In genomic region chr17:78120971-78121800, GRCh38 we compare ENCODE assay signal across 13 cellular contexts. TPM values are rescaled to one million over a fixed set of nuclear protein-coding genes. Genes with fewer than 3 reads are reported as not detected.
A peak's percentile ranks its signal among the peaks of the same experiment; 100 is the strongest.
DNase-seq lines count a peak whose midpoint lies in the region; ATAC-seq and TF ChIP-seq lines count a peak whose summit lies in the region.
"Had no signal": no experiment of that assay in that cellular context is flagged by ENCODE, and none has a peak within 500 bp of the region (broad histone marks: within the 10 kb centered on the region; RNA-seq: fewer than 3 reads in every experiment).

No MANE protein-coding gene starts in this region.

- H3K4me3 Mint-ChIP-seq in activated naive CD4-positive, alpha-beta T cell treated with anti-CD3 and anti-CD28 coated beads for 36 hours: peak overlapping the region; percentile 72

- no peaks in the 10 kb centered on the region for H3K9me2 ChIP-seq in MM.1S (replicated peaks; ENCODE audit: insufficient read depth, low read length)

- H3K27me3 ChIP-seq in MM.1S (replicated peaks; ENCODE audit: insufficient read depth, low read length): no peaks in the 10 kb centered on the region
- no peaks in the 10 kb centered on the region for H3K27me3 ChIP-seq in neuronal stem cell (ENCODE audit: control insufficient read depth in 3 of 3, insufficient read depth in 3 of 3, low read depth in 1 of 3, low read length in 3 of 3)

- H3K36me3 Mint-ChIP-seq in activated naive CD4-positive, alpha-beta T cell treated with anti-CD3 and anti-CD28 coated beads for 36 hours (ENCODE audit: low read depth): peaks cover 41% of the 10 kb centered on the region

- ATAC-seq in HG03159 (IDR thresholded peaks at IDR 0.05; ENCODE audit: unreplicated experiment): no peak
- no peak for ATAC-seq in HG03457 (IDR thresholded peaks at IDR 0.05; ENCODE audit: unreplicated experiment)

- H3K9ac ChIP-seq in MM.1S (ENCODE audit: low read length): peak overlapping the region; percentile 71
- H3K9ac ChIP-seq in neuronal stem cell (ENCODE audit: low read depth, low read length, poor library complexity): peak overlapping the region; percentile 60

- H3K36me3 ChIP-seq in MM.1S (replicated peaks; ENCODE audit: insufficient read depth, low read length) (0 out of 2 replicates have a peak, but pooled peaks cover 6% of the 10 kb centered on the region), neuronal stem cell (replicated peaks in 1 of 2; ENCODE audit: control insufficient read depth in 2 of 2, insufficient read depth in 2 of 2, low read length in 2 of 2) (peaks cover 0 to 6% of the 10 kb centered on the region in 2 donors)

- H3K79me1 ChIP-seq in neuronal stem cell (ENCODE audit: low read depth, low read length): peaks cover 5% of the 10 kb centered on the region

- no peak overlapping the region for H2AK5ac ChIP-seq in neuronal stem cell (ENCODE audit: low read depth, low read length)

- DNase-seq in MM.1S: peak; percentile 83
- DNase-seq in activated naive CD4-positive, alpha-beta T cell treated with anti-CD3 and anti-CD28 coated beads for 36 hours: peak; percentile 78
- no peak for DNase-seq in neuronal stem cell (ENCODE audit: low spot score)
- DNase-seq in SIG-M5 treated with dmso at 0.1 percent for 504 hours (lab: John Stamatoyannopoulos, UW; ENCODE audit: unreplicated experiment): no peak
- DNase-seq in ureter (ENCODE audit: low spot score): no peak
- DNase-seq: DMS79 treated with DMSO at 0.1 percent for 48 hours, NCI-H1930 had no signal

- H2AFZ ChIP-seq in MM.1S (ENCODE audit: low read length): no peak overlapping the region
- no peak overlapping the region for H2AFZ ChIP-seq in neuronal stem cell (ENCODE audit: low read length)

- H2BK12ac ChIP-seq in neuronal stem cell (ENCODE audit: low read length): no peak overlapping the region

- H4K20me1 ChIP-seq in MM.1S (ENCODE audit: insufficient read depth, low read length): no peaks in the 10 kb centered on the region

- no peak overlapping the region for H3K23ac ChIP-seq in neuronal stem cell (ENCODE audit: low read depth, low read length, poor library complexity)

- intact Hi-C loops in activated naive CD4-positive, alpha-beta T cell treated with anti-CD3 and anti-CD28 coated beads for 36 hours (cut with micrococcal nuclease): loop anchor here (1.0 kb wide), 1 partner anchor 9 kb away; the partner anchor contains the start of gene TMC8

- no CpG with 5 or more reads among the region's 35 CpGs for WGBS in neuronal stem cell (ENCODE audit: extremely low coverage in 2 of 2, insufficient read length in 2 of 2, insufficient replicate concordance in 1 of 2), 2 donors

- no peak overlapping the region for H3K18ac ChIP-seq in neuronal stem cell (ENCODE audit: low read length)

- peaks cover 77% of the 10 kb centered on the region for H3K79me2 ChIP-seq in MM.1S (ENCODE audit: low read length)

- H3K4me3 ChIP-seq in MM.1S (ENCODE audit: low read length): peak overlapping the region; percentile 54
- H3K4me3 ChIP-seq in neuronal stem cell (ENCODE audit: low read length in 2 of 2): no peak overlapping the region

- peak overlapping the region; percentile 80 for H3K27ac Mint-ChIP-seq in activated naive CD4-positive, alpha-beta T cell treated with anti-CD3 and anti-CD28 coated beads for 36 hours

- H3K9me3 ChIP-seq in MM.1S (replicated peaks; ENCODE audit: insufficient read depth, low read length) (no peaks in the 10 kb centered on the region), neuronal stem cell (replicated peaks in 1 of 2; ENCODE audit: control insufficient read depth in 2 of 2, insufficient read depth in 1 of 2, low read depth in 1 of 2, low read length in 2 of 2) (no peaks in the 10 kb centered on the region)

- H3K27ac ChIP-seq in MM.1S (ENCODE audit: low read length) (peak overlapping the region; percentile 81), neuronal stem cell (replicated peaks; ENCODE audit: low read length) (no peak overlapping the region)

- CTCF ChIA-PET in activated naive CD4-positive, alpha-beta T cell treated with anti-CD3 and anti-CD28 coated beads for 36 hours (lab: Charles Lee): interaction anchor here (1.3 to 5.1 kb wide), 5 partner anchors 8 to 130 kb away, joined by 3 to 45 read pairs (median 5); partner anchors contain the start of gene TMC8

- H3K4me1 Mint-ChIP-seq in activated naive CD4-positive, alpha-beta T cell treated with anti-CD3 and anti-CD28 coated beads for 36 hours (ENCODE audit: low read depth): peaks cover 57% of the 10 kb centered on the region

- no peak overlapping the region for H2BK5ac ChIP-seq in neuronal stem cell (ENCODE audit: low read length)

- no peak overlapping the region for H4K8ac ChIP-seq in neuronal stem cell (ENCODE audit: low read depth, low read length)

- no peak overlapping the region for H3K4ac ChIP-seq in neuronal stem cell (ENCODE audit: low read length)

- no peaks in the 10 kb centered on the region for H3K27me3 Mint-ChIP-seq in activated naive CD4-positive, alpha-beta T cell treated with anti-CD3 and anti-CD28 coated beads for 36 hours (ENCODE audit: low read depth)

- no peak overlapping the region for H3K14ac ChIP-seq in neuronal stem cell (ENCODE audit: low read length)

- H3K9me3 Mint-ChIP-seq in activated naive CD4-positive, alpha-beta T cell treated with anti-CD3 and anti-CD28 coated beads for 36 hours: no peaks in the 10 kb centered on the region

- no peak overlapping the region for H2BK120ac ChIP-seq in neuronal stem cell (ENCODE audit: low read depth, low read length)

- no peak overlapping the region for H4K91ac ChIP-seq in neuronal stem cell (ENCODE audit: low read depth, low read length, poor library complexity)

- peaks cover 16% of the 10 kb centered on the region for H3F3A ChIP-seq in MM.1S (ENCODE audit: insufficient read depth, low read length)

- no peak overlapping the region for H2BK15ac ChIP-seq in neuronal stem cell (ENCODE audit: low read length)

- TF ChIP-seq CTCF in GM12873 (IDR thresholded peaks at IDR 0.05; ENCODE audit: insufficient read depth, low read depth, low read length, missing control alignments) (peak; percentile 10), MM.1S (IDR thresholded peaks at IDR 0.05; ENCODE audit: low read length) (peak; percentile 17)

- H3K4me1 ChIP-seq in MM.1S (ENCODE audit: low read length) (peaks cover 34% of the 10 kb centered on the region), neuronal stem cell (ENCODE audit: control insufficient read depth in 2 of 2, insufficient read depth in 1 of 2, low read depth in 1 of 2, low read length in 2 of 2) (no peaks in the 10 kb centered on the region)

- H3K4me2 ChIP-seq in MM.1S (ENCODE audit: low read depth, low read length) (peak overlapping the region; percentile 85), neuronal stem cell (ENCODE audit: insufficient read depth, low read length, poor library complexity, severe bottlenecking) (no peak overlapping the region)

RNA-seq across cellular contexts. Expression of gene TMC6, which starts 7.4 kb away (rescaled TPM):
- total RNA-seq in activated naive CD4-positive, alpha-beta T cell treated with anti-CD3 and anti-CD28 coated beads for 36 hours: 10 to 100 TPM; 79.0 to 85.6 TPM
- polyA plus RNA-seq in neuronal stem cell (2013, experiment 1 of 2): 18.0 TPM
- polyA plus RNA-seq in neuronal stem cell (2013, experiment 2 of 2): 18.2 TPM
- total RNA-seq in ureter: 151 TPM
- total RNA-seq: RPMI7951 had no signal

RNA-seq across cellular contexts. Expression of gene TMC8, which starts 9.4 kb away (rescaled TPM):
- 100 to 1,000 TPM; 105 to 110 TPM for total RNA-seq in activated naive CD4-positive, alpha-beta T cell treated with anti-CD3 and anti-CD28 coated beads for 36 hours
- polyA plus RNA-seq in neuronal stem cell (2013, experiment 1 of 2): 0.08 TPM
- polyA plus RNA-seq in neuronal stem cell (2013, experiment 2 of 2): 0.08 TPM
- 18.2 TPM for total RNA-seq in ureter
- total RNA-seq: RPMI7951 had no signal

RNA-seq across cellular contexts. Expression of gene C17orf99, which starts 25.0 kb away (rescaled TPM):
- not detected for total RNA-seq in activated naive CD4-positive, alpha-beta T cell treated with anti-CD3 and anti-CD28 coated beads for 36 hours
- polyA plus RNA-seq in neuronal stem cell (2013, experiment 1 of 2): not detected
- not detected for polyA plus RNA-seq in neuronal stem cell (2013, experiment 2 of 2)
- total RNA-seq in ureter: 0.21 TPM
- total RNA-seq: mucosa of gallbladder, RPMI7951, subcutaneous adipose tissue had no signal

RNA-seq across cellular contexts. Expression of gene SYNGR2, which starts 47.2 kb away (rescaled TPM):
- 100 to 1,000 TPM in 1 of 2 experiments, 10 to 100 TPM in 1; 96.3 to 103 TPM for total RNA-seq in activated naive CD4-positive, alpha-beta T cell treated with anti-CD3 and anti-CD28 coated beads for 36 hours
- 16.6 TPM for polyA plus RNA-seq in neuronal stem cell (2013, experiment 1 of 2)
- polyA plus RNA-seq in neuronal stem cell (2013, experiment 2 of 2): 16.6 TPM
- 119 TPM for total RNA-seq in ureter

Comparison
In these comparisons a context has a peak if more than half of its experiments do, and no peak if none do; other contexts are left out.
1. DNase-seq: peak in MM.1S (single experiment) and activated naive CD4-positive, alpha-beta T cell treated with anti-CD3 and anti-CD28 coated beads for 36 hours (single experiment); none in neuronal stem cell (single experiment), SIG-M5 treated with dmso at 0.1 percent for 504 hours (single experiment) and ureter (single experiment).